ENCODE assay signal across 34 cellular contexts in genomic region chr11:91407842-91408241, GRCh38.
"Had no signal": no experiment of that assay in that cellular context is flagged by ENCODE, and none has a peak within 500 bp of the region (broad histone marks: within the 10 kb centered on the region; RNA-seq: fewer than 3 reads in every experiment).

No MANE protein-coding gene starts in this region.

- H3K4me3 Mint-ChIP-seq: activated B cell treated with CpG ODN at 0.5 μM for 24 hours; activated CD4-positive, alpha-beta memory T cell treated with anti-CD3 and anti-CD28 coated beads for 36 hours; activated CD4-positive, alpha-beta T cell treated with anti-CD3 and anti-CD28 coated beads, Interleukin-2, amount 10 ng/mL, durations not matched to agents 24 days and 14 days; activated CD8-positive, alpha-beta T cell treated with anti-CD3 and anti-CD28 coated beads for 36 hours; activated naive CD4-positive, alpha-beta T cell treated with anti-CD3 and anti-CD28 coated beads, Interleukin-2, amount 10 ng/mL, durations not matched to agents 7 days and 5 days; activated naive CD4-positive, alpha-beta T cell treated with anti-CD3 and anti-CD28 coated beads, Interleukin-2, amount 50 U/mL, for 24 hours; activated naive CD8-positive, alpha-beta T cell; activated naive CD8-positive, alpha-beta T cell treated with anti-CD3 and anti-CD28 coated beads, Interleukin-2, amount 10 ng/mL, durations not matched to agents 7 days and 5 days; activated naive CD8-positive, alpha-beta T cell treated with anti-CD3 and anti-CD28 coated beads, Interleukin-2, amount 50 U/mL, for 24 hours; activated T-cell treated with anti-CD3 and anti-CD28 coated beads, Interleukin-2, amount 50 U/mL, for 24 hours; brain; central memory CD8-positive, alpha-beta T cell; T-helper 1 cell treated with Interleukin-12 subunit alpha and Interleukin-12 subunit beta and Interleukin-4 antibody, amounts not matched to agents 30 μg/mL and 1 μg/mL, for 36 hours; T-helper 2 cell treated with Interferon-gamma antibody and Interleukin-4, amounts not matched to agents 5 μg/mL and 100 μg/mL, for 36 hours had no signal

- H3K4me1 Mint-ChIP-seq: activated B cell treated with CpG ODN at 0.5 μM for 24 hours; activated CD4-positive, alpha-beta T cell treated with anti-CD3 and anti-CD28 coated beads, Interleukin-2, amount 10 ng/mL, durations not matched to agents 24 days and 14 days; activated naive CD4-positive, alpha-beta T cell treated with anti-CD3 and anti-CD28 coated beads, Interleukin-2, amount 10 ng/mL, durations not matched to agents 7 days and 5 days; activated naive CD4-positive, alpha-beta T cell treated with anti-CD3 and anti-CD28 coated beads, Interleukin-2, amount 50 U/mL, for 24 hours; activated naive CD8-positive, alpha-beta T cell treated with anti-CD3 and anti-CD28 coated beads, Interleukin-2, amount 10 ng/mL, durations not matched to agents 7 days and 5 days; activated naive CD8-positive, alpha-beta T cell treated with anti-CD3 and anti-CD28 coated beads, Interleukin-2, amount 50 U/mL, for 24 hours; central memory CD8-positive, alpha-beta T cell had no signal

- H3K27me3 Mint-ChIP-seq: activated B cell treated with CpG ODN at 0.5 μM for 24 hours; activated CD4-positive, alpha-beta memory T cell treated with anti-CD3 and anti-CD28 coated beads for 36 hours; activated CD4-positive, alpha-beta T cell treated with anti-CD3 and anti-CD28 coated beads, Interleukin-2, amount 10 ng/mL, durations not matched to agents 24 days and 14 days; activated CD8-positive, alpha-beta T cell treated with anti-CD3 and anti-CD28 coated beads for 36 hours; activated naive CD4-positive, alpha-beta T cell treated with anti-CD3 and anti-CD28 coated beads, Interleukin-2, amount 10 ng/mL, durations not matched to agents 7 days and 5 days; activated naive CD4-positive, alpha-beta T cell treated with anti-CD3 and anti-CD28 coated beads, Interleukin-2, amount 50 U/mL, for 24 hours; activated naive CD8-positive, alpha-beta T cell; activated naive CD8-positive, alpha-beta T cell treated with anti-CD3 and anti-CD28 coated beads, Interleukin-2, amount 10 ng/mL, durations not matched to agents 7 days and 5 days; activated naive CD8-positive, alpha-beta T cell treated with anti-CD3 and anti-CD28 coated beads, Interleukin-2, amount 50 U/mL, for 24 hours; activated T-cell treated with anti-CD3 and anti-CD28 coated beads, Interleukin-2, amount 50 U/mL, for 24 hours; brain; central memory CD8-positive, alpha-beta T cell had no signal

- H3K36me3 Mint-ChIP-seq: activated CD4-positive, alpha-beta memory T cell treated with anti-CD3 and anti-CD28 coated beads for 36 hours; activated naive CD4-positive, alpha-beta T cell treated with anti-CD3 and anti-CD28 coated beads, Interleukin-2, amount 10 ng/mL, durations not matched to agents 7 days and 5 days; activated naive CD4-positive, alpha-beta T cell treated with anti-CD3 and anti-CD28 coated beads, Interleukin-2, amount 50 U/mL, for 24 hours; activated naive CD8-positive, alpha-beta T cell; activated naive CD8-positive, alpha-beta T cell treated with anti-CD3 and anti-CD28 coated beads, Interleukin-2, amount 10 ng/mL, durations not matched to agents 7 days and 5 days; brain had no signal

- H3K4me1 ChIP-seq: ascending aorta had no signal

- H3K27ac ChIP-seq: ascending aorta, cardiac muscle cell, VCaP had no signal

- H3K27ac Mint-ChIP-seq: activated B cell treated with CpG ODN at 0.5 μM for 24 hours; activated CD4-positive, alpha-beta memory T cell treated with anti-CD3 and anti-CD28 coated beads for 36 hours; activated CD4-positive, alpha-beta T cell treated with anti-CD3 and anti-CD28 coated beads, Interleukin-2, amount 10 ng/mL, durations not matched to agents 24 days and 14 days; activated CD8-positive, alpha-beta T cell treated with anti-CD3 and anti-CD28 coated beads for 36 hours; activated naive CD4-positive, alpha-beta T cell treated with anti-CD3 and anti-CD28 coated beads, Interleukin-2, amount 10 ng/mL, durations not matched to agents 7 days and 5 days; activated naive CD4-positive, alpha-beta T cell treated with anti-CD3 and anti-CD28 coated beads, Interleukin-2, amount 50 U/mL, for 24 hours; activated naive CD8-positive, alpha-beta T cell; activated naive CD8-positive, alpha-beta T cell treated with anti-CD3 and anti-CD28 coated beads, Interleukin-2, amount 10 ng/mL, durations not matched to agents 7 days and 5 days; activated naive CD8-positive, alpha-beta T cell treated with anti-CD3 and anti-CD28 coated beads, Interleukin-2, amount 50 U/mL, for 24 hours; activated T-cell treated with anti-CD3 and anti-CD28 coated beads, Interleukin-2, amount 50 U/mL, for 24 hours; activated T-helper 2 cell treated with anti-CD3 and anti-CD28 coated beads, Interferon-gamma antibody, Interleukin-2, Interleukin-4, amounts not matched to agents 10 μg/mL and 5 μg/mL and 100 μg/mL, durations not matched to agents 14 hours and 24 hours and 36 hours; brain; T-helper 1 cell treated with Interleukin-12 subunit alpha and Interleukin-12 subunit beta and Interleukin-4 antibody, amounts not matched to agents 30 μg/mL and 1 μg/mL, for 36 hours; T-helper 2 cell treated with Interferon-gamma antibody and Interleukin-4, amounts not matched to agents 5 μg/mL and 100 μg/mL, for 36 hours had no signal

- H3K27me3 ChIP-seq: ascending aorta, cardiac muscle cell had no signal

- H3K9me3 Mint-ChIP-seq: activated CD4-positive, alpha-beta T cell treated with anti-CD3 and anti-CD28 coated beads, Interleukin-2, amount 10 ng/mL, durations not matched to agents 24 days and 14 days; activated naive CD4-positive, alpha-beta T cell treated with anti-CD3 and anti-CD28 coated beads, Interleukin-2, amount 10 ng/mL, durations not matched to agents 7 days and 5 days; activated naive CD4-positive, alpha-beta T cell treated with anti-CD3 and anti-CD28 coated beads, Interleukin-2, amount 50 U/mL, for 24 hours; activated naive CD8-positive, alpha-beta T cell treated with anti-CD3 and anti-CD28 coated beads, Interleukin-2, amount 10 ng/mL, durations not matched to agents 7 days and 5 days; activated T-cell treated with anti-CD3 and anti-CD28 coated beads, Interleukin-2, amount 50 U/mL, for 24 hours; brain had no signal

- H3K9me3 ChIP-seq: ascending aorta had no signal

- FAIRE-seq: bronchial epithelial cell had no signal

- H3K4me3 ChIP-seq: ascending aorta, cardiac muscle cell had no signal

- H3K36me3 ChIP-seq: ascending aorta, cardiac muscle cell had no signal

- DNase-seq: activated B cell treated with CpG ODN at 0.5 μM for 24 hours; activated CD4-positive, alpha-beta memory T cell treated with anti-CD3 and anti-CD28 coated beads for 36 hours; activated CD4-positive, alpha-beta T cell treated with anti-CD3 and anti-CD28 coated beads for 4 hours; activated CD4-positive, alpha-beta T cell treated with anti-CD3 and anti-CD28 coated beads, Interleukin-2, amount 10 ng/mL, durations not matched to agents 24 days and 14 days; activated CD4-positive, alpha-beta T cell treated with anti-CD3 and anti-CD28 coated beads, Interleukin-2, amount 50 U/mL, for 1 hour; activated CD4-positive, alpha-beta T cell treated with anti-CD3 and anti-CD28 coated beads, Interleukin-2, amount 50 U/mL, for 4 hours; activated CD4-positive, CD25-positive, alpha-beta regulatory T cell treated with anti-CD3 and anti-CD28 coated beads, Interleukin-2, amount 50 U/mL, for 72 hours; activated CD8-positive, alpha-beta memory T cell treated with anti-CD3 and anti-CD28 coated beads, Interleukin-2, amount 50 U/mL, for 48 hours; activated CD8-positive, alpha-beta T cell treated with anti-CD3 and anti-CD28 coated beads for 36 hours; activated effector memory CD4-positive, alpha-beta T cell treated with Interleukin-2 at 50 U/mL for 16 hours; activated gamma-delta T cell; activated naive CD4-positive, alpha-beta T cell treated with anti-CD3 and anti-CD28 coated beads, Interleukin-2, amount 10 ng/mL, durations not matched to agents 7 days and 5 days; activated naive CD4-positive, alpha-beta T cell treated with Interleukin-2 at 50 U/mL for 16 hours; activated naive CD8-positive, alpha-beta T cell treated with anti-CD3 and anti-CD28 coated beads, Interleukin-2, amount 10 ng/mL, durations not matched to agents 7 days and 5 days; activated naive CD8-positive, alpha-beta T cell treated with anti-CD3 and anti-CD28 coated beads, Interleukin-2, amount 50 U/mL, for 24 hours; activated T-cell treated with anti-CD3 and anti-CD28 coated beads, Interleukin-2, amount 50 U/mL, for 24 hours; activated T-cell treated with anti-CD3 and anti-CD28 coated beads, Interleukin-2, amount 50 U/mL, for 48 hours; amygdala; anterior cingulate cortex; caudate nucleus; cerebellar nuclear complex; T-helper 2 cell; T-helper 9 cell had no signal

- ATAC-seq: activated CD8-positive, alpha-beta T cell treated with anti-CD3 and anti-CD28 coated beads for 36 hours; activated naive CD8-positive, alpha-beta T cell treated with anti-CD3 and anti-CD28 coated beads, Interleukin-2, amount 50 U/mL, for 24 hours had no signal
